8 cellular contexts compared by ENCODE assay signal in the genomic region with DNA sequence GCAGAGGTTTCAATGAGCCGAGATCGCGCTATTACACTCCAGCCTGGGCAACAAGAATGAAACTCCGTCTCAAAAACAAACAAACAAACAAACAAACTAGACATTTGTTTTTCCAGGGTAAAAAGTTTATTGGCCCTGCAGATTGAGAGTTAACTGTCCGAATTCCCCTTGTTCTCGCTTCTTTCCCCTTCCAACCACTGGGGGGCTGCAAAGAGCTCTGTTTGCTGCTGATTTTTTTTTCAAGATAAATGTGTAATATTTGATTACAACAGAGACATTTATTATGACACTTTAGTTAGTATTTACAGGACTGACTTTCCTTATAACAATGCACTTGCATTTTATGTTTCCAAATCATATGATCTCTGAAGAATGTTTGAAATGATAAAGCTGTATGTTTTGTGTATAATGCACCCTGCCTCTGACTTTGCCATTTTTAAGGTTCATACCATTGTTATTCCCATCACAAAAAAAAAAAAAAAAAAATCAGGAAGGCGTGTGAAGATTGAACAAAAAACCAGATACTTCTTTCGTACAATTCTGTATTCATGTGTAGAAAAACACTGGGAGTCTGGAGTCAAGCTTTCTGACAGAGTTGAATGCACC. TPM values are rescaled to one million over a fixed set of nuclear protein-coding genes. Genes with fewer than 3 reads are reported as not detected.
A peak's percentile ranks its signal among the peaks of the same experiment; 100 is the strongest.
DNase-seq lines count a peak whose midpoint lies in the region; ATAC-seq and TF ChIP-seq lines count a peak whose summit lies in the region.

No MANE protein-coding gene starts in this region.

- intact Hi-C loops in dorsolateral prefrontal cortex (cut with DNase I) = loop anchor here (1.0 to 10.0 kb wide), 5 partner anchors 77 to 413 kb away; no protein-coding TSS in a partner anchor

- H3K27ac ChIP-seq in HL-60 (replicated peaks) = no peak overlapping the region
- H3K27ac ChIP-seq in dorsolateral prefrontal cortex = no peak overlapping the region

- DNase-seq in DMS 273 treated with DMSO at 0.1 percent for 48 hours (lab: John Stamatoyannopoulos, UW) (peak; percentile 21), HL-60 (ENCODE audit: low read depth in 1 of 2, low spot score in 1 of 2) (peak in 1 of 2 experiments; percentile 18), NOMO-1 treated with dmso at 0.1 percent for 144 hours (lab: John Stamatoyannopoulos, UW; ENCODE audit: unreplicated experiment) (peak; percentile 45), dorsolateral prefrontal cortex (peak in 7 of 10 donors; percentile 10 to 53 (median 42)), midbrain (lab: John Stamatoyannopoulos, UW) (peak; percentile 52)

- H3K4me3 ChIP-seq in HL-60 (replicated peaks; ENCODE audit: insufficient read depth, low read length) (no peak overlapping the region), dorsolateral prefrontal cortex (peak overlapping the region in 30 of 59 donors; percentile 6 to 86 (median 76))

- ATAC-seq in GM21723 (IDR thresholded peaks at IDR 0.05; ENCODE audit: unreplicated experiment) (no peak), GM18873 (IDR thresholded peaks at IDR 0.05; ENCODE audit: low FRiP score, unreplicated experiment) (no peak), HG02798 (IDR thresholded peaks at IDR 0.05; ENCODE audit: poor library complexity, unreplicated experiment) (no peak)

- TF ChIP-seq CTCF in HL-60 (IDR thresholded peaks at IDR 0.05; ENCODE audit: insufficient read depth, low read length) (peak; percentile 33), dorsolateral prefrontal cortex (IDR thresholded peaks at IDR 0.05 in 54 of 56, conservative IDR thresholded peaks at IDR 0.05 in 2 of 56; ENCODE audit: low read depth in 1 of 56, partially characterized antibody in 56 of 56) (peak; percentile 65 to 89 (median 79))

- H3K27me3 ChIP-seq in HL-60 (ENCODE audit: insufficient read depth, poor library complexity, severe bottlenecking) (peaks cover 25% of the 10 kb centered on the region), dorsolateral prefrontal cortex (peaks cover 0 to 9% (median 0%) of the 10 kb centered on the region in 45 donors)

RNA-seq across cellular contexts. Expression of a gene that starts 2.8 kb away (rescaled TPM):
- total RNA-seq in dorsolateral prefrontal cortex = 100 to 1,000 TPM in 34 of 120 experiments, 10 to 100 TPM in 86; 27.9 to 162 (median 90.9) TPM
